ENCODE assay signal across 30 cellular contexts in the genomic region with DNA sequence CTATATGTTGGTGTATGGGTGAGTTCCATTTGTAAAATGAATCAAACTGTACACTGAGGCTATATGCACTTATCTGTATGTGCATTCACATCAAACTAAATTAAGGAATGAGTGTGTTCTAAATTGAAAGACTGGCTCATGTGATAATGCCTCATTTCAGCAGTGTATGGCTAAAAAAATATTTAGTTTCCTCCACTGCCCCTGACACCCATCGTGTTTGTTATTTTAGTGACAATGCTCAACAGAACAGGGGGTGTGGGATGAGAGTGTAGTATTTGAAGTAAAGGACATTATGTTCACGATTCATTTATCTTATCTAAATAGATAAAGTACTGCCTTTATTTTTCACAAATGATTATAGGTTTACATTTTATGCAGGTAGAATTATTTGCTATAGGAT.
"Had no signal": no experiment of that assay in that cellular context is flagged by ENCODE, and none has a peak within 500 bp of the region (broad histone marks: within the 10 kb centered on the region; RNA-seq: fewer than 3 reads in every experiment).

No MANE protein-coding gene starts in this region.

- H3K9ac ChIP-seq: parathyroid adenoma had no signal

- H3K36me3 Mint-ChIP-seq: mesothelial cell of epicardium, naive B cell, type B pancreatic cell had no signal

- ATAC-seq: foreskin keratinocyte; gastroesophageal sphincter; heart left ventricle; left lobe of liver; mucosa of descending colon; natural killer cell treated with Interleukin-12 subunit alpha and Interleukin-12 subunit beta and Interleukin-15 and Interleukin-18, amount 100 ng/mL, for 72 hours; right lobe of liver had no signal

- H3K4me2 ChIP-seq: hepatocyte had no signal

- H3K9me3 ChIP-seq: esophagus muscularis mucosa, gastroesophageal sphincter, heart left ventricle, mucosa of descending colon, neutrophil, right lobe of liver, testis, tibial artery had no signal

- H3K4me3 ChIP-seq: esophagus muscularis mucosa, gastroesophageal sphincter, heart left ventricle, hepatocyte, mucosa of descending colon, right lobe of liver, testis, tibial artery had no signal

- H2AFZ ChIP-seq: hepatocyte, parathyroid adenoma had no signal

- H3K36me3 ChIP-seq: esophagus muscularis mucosa, gastroesophageal sphincter, heart left ventricle, neutrophil, right lobe of liver, tibial artery had no signal

- H3K79me2 ChIP-seq: hepatocyte, parathyroid adenoma had no signal

- H3K4me3 Mint-ChIP-seq: endodermal cell; mesothelial cell of epicardium; naive B cell; natural killer cell treated with Interleukin-12 subunit alpha and Interleukin-12 subunit beta and Interleukin-15 and Interleukin-18, amount 100 ng/mL, for 72 hours; neural crest cell; type B pancreatic cell had no signal

- DNase-seq: cortex of kidney; effector CD8-positive, alpha-beta T cell; endodermal cell; foreskin keratinocyte; heart left ventricle; kidney; mesenchymal stem cell; mucosa of descending colon; naive B cell; right lobe of liver; small intestine; stimulated activated CD4-positive, alpha-beta T cell treated with anti-CD3 and anti-CD28 coated beads, Interleukin-12 subunit alpha, Interleukin-12 subunit beta, amount 100 ng/mL, for 4 hours; stimulated activated CD4-positive, alpha-beta T cell treated with anti-CD3 and anti-CD28 coated beads, Interleukin-1b, Interleukin-23, amount 100 ng/mL, for 48 hours; stimulated activated CD4-positive, alpha-beta T cell treated with anti-CD3 and anti-CD28 coated beads, Interleukin-4, amount 100 ng/mL, for 1 hour; stimulated activated CD8-positive, alpha-beta memory T cell treated with anti-CD3 and anti-CD28 coated beads, Interleukin-4, amount 100 ng/mL, for 48 hours; stimulated activated naive CD4-positive, alpha-beta T cell treated with Interleukin-2 at 50 U/mL for 16 hours; substantia nigra; testis; tibial artery had no signal

- H3K9me3 Mint-ChIP-seq: endodermal cell, neural crest cell, type B pancreatic cell had no signal

- H3K4me1 ChIP-seq: esophagus muscularis mucosa, gastroesophageal sphincter, heart left ventricle, parathyroid adenoma, right lobe of liver, testis, tibial artery had no signal

- H3K27me3 ChIP-seq: esophagus muscularis mucosa, foreskin keratinocyte, gastroesophageal sphincter, heart left ventricle, hepatocyte, neutrophil, right lobe of liver, testis, tibial artery had no signal

- H3K27ac ChIP-seq: esophagus muscularis mucosa, foreskin keratinocyte, gastroesophageal sphincter, heart left ventricle, hepatocyte, neutrophil, parathyroid adenoma, right lobe of liver, testis, tibial artery had no signal

- H3K27ac Mint-ChIP-seq: endodermal cell; mesothelial cell of epicardium; naive B cell; natural killer cell treated with Interleukin-12 subunit alpha and Interleukin-12 subunit beta and Interleukin-15 and Interleukin-18, amount 100 ng/mL, for 72 hours; progenitor cell of endocrine pancreas; type B pancreatic cell had no signal

- H3K27me3 Mint-ChIP-seq: natural killer cell treated with Interleukin-12 subunit alpha and Interleukin-12 subunit beta and Interleukin-15 and Interleukin-18, amount 100 ng/mL, for 72 hours; progenitor cell of endocrine pancreas; type B pancreatic cell had no signal

- FAIRE-seq: kidney, small intestine had no signal

- H3K4me1 Mint-ChIP-seq: endodermal cell, naive B cell, neural crest cell had no signal
